ENCODE assay signal across 9 cellular contexts in genomic region chr1:4648657-4649056, GRCh38. TPM values are rescaled to one million over a fixed set of nuclear protein-coding genes. Genes with fewer than 3 reads are reported as not detected.
"Had no signal": no experiment of that assay in that cellular context is flagged by ENCODE, and none has a peak within 500 bp of the region (broad histone marks: within the 10 kb centered on the region; RNA-seq: fewer than 3 reads in every experiment).

No MANE protein-coding gene starts in this region.

- DNase-seq: GM23248, GOT3, H7, H9, HCEC 1CT, HFFc6 had no signal

- H3K9me3 ChIP-seq: HAP-1 had no signal

- H3K27ac ChIP-seq: GM23248 had no signal

- H3K36me3 ChIP-seq: HAP-1 had no signal

- H3K9ac ChIP-seq: GM23248 had no signal

- H3K4me1 ChIP-seq: HAP-1 had no signal

- FAIRE-seq: H54 had no signal

- H3K4me2 ChIP-seq: GM23338 had no signal

- H3K4me3 ChIP-seq: GM23248, GM23338, HAP-1 had no signal

- H2AFZ ChIP-seq: GM23248, GM23338 had no signal

RNA-seq across cellular contexts. Expression of gene AJAP1, which starts 5.8 kb away (rescaled TPM):
- total RNA-seq: GM23338, HFFc6 had no signal
- polyA plus RNA-seq: GM23338 had no signal
